In the genomic region with DNA sequence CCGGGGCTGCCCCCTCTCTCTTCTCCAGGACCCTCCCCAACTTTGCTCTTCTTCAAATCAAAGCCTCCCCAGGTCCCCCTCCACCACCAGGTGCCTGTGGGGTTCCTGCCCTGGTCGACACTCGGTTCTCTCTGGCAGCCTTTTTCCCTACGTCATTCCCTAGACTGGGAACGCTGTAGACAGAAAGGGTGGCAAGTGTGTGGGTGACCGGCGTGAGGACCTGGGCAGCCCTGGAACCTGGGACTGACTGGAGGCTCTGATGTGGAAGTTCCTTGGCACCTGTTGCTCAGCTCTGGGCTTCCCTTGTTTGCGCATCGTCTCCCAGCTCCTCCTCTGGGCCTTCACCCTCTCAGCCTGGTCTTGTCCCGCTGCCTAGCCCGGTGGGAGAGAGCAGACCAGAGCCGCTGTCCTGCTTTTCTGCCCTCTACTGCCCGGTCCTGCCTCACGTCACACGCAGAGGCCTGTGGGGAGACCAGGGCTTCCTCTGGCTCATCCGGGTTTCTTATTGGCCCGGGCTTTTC, we compare ENCODE assay signal across 1 cellular context.
TF ChIP-seq lines count a peak whose summit lies in the region.

No MANE protein-coding gene starts in this region.

TF ChIP-seq in HEK293, 187 proteins besides CTCF, POLR2A, EP300 and RAD21 (continued from another document):
- TF ChIP-seq REST (tag by site-specific recombination; IDR thresholded peaks at IDR 0.05) (no peak), IKZF3 (tag by site-specific recombination; IDR thresholded peaks at IDR 0.05) (no peak), ZBTB48 (tag by site-specific recombination; IDR thresholded peaks at IDR 0.05) (no peak), SCRT2 (tag by site-specific recombination; IDR thresholded peaks at IDR 0.05) (peak; percentile 98), ZNF600 (tag by site-specific recombination; IDR thresholded peaks at IDR 0.05) (no peak), ZNF366 (tag by site-specific recombination; conservative IDR thresholded peaks at IDR 0.05) (no peak), ZNF785 (tag by site-specific recombination; IDR thresholded peaks at IDR 0.05) (no peak), SCRT1 (tag by site-specific recombination; IDR thresholded peaks at IDR 0.05; ENCODE audit: borderline replicate concordance) (peak; percentile 91), ZNF302 (tag by site-specific recombination; IDR thresholded peaks at IDR 0.05; ENCODE audit: low read depth) (no peak), ZNF114 (tag by site-specific recombination; IDR thresholded peaks at IDR 0.05) (no peak), BCL11B (tag by site-specific recombination; IDR thresholded peaks at IDR 0.05; ENCODE audit: low read depth) (no peak)
- TF ChIP-seq, protein P1, sequence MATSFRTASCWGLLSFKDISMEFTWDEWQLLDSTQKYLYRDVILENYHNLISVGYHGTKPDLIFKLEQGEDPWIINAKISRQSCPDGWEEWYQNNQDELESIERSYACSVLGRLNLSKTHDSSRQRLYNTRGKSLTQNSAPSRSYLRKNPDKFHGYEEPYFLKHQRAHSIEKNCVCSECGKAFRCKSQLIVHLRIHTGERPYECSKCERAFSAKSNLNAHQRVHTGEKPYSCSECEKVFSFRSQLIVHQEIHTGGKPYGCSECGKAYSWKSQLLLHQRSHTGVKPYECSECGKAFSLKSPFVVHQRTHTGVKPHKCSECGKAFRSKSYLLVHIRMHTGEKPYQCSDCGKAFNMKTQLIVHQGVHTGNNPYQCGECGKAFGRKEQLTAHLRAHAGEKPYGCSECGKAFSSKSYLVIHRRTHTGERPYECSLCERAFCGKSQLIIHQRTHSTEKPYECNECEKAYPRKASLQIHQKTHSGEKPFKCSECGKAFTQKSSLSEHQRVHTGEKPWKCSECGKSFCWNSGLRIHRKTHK (tag by site-specific recombination; IDR thresholded peaks at IDR 0.05) = no peak
